ENCODE assay signal across 14 cellular contexts in the genomic region with DNA sequence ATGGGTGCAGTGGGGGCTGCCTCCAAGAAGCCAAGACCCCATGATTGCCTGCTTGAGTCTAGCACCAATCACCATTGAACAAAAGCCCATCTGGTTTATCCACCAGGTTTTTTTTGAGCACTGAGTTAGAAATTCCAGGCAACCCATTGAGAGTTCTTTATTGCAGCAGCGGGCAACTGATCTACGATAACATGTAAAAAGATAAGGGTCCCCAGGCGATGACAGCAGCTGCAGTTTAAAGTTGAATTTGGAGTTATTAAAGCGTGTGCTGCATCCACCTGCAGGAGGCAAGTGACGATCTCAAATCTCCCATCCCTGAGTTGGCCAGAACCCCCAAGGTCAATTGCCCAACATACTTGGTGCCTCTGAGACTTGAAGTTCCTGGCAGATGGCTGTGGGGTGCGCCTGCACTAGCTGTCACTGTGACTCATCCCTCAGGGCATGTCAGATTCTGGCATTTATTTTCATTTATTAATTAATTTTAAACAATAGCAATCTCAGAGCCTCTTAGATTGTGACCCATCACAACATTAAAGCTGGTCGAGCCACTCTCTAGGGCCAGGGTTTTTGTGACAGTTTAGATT.
"Had no signal": no experiment of that assay in that cellular context is flagged by ENCODE, and none has a peak within 500 bp of the region (broad histone marks: within the 10 kb centered on the region; RNA-seq: fewer than 3 reads in every experiment).

No MANE protein-coding gene starts in this region.

- H3K9me3 ChIP-seq: gastroesophageal sphincter, heart right ventricle, transverse colon had no signal

- H3K27ac Mint-ChIP-seq: activated naive CD4-positive, alpha-beta T cell treated with anti-CD3 and anti-CD28 coated beads, Interleukin-2, amount 10 ng/mL, durations not matched to agents 7 days and 5 days; activated T-helper 1 cell treated with anti-CD3 and anti-CD28 coated beads, Interleukin-12 subunit alpha, Interleukin-12 subunit beta, Interleukin-2, Interleukin-4 antibody, amounts not matched to agents 30 ng/mL and 10 ng/mL and 1 ng/mL, durations not matched to agents 14 hours and 24 hours and 36 hours; nephron progenitor cell had no signal

- H3K4me3 Mint-ChIP-seq: activated naive CD4-positive, alpha-beta T cell treated with anti-CD3 and anti-CD28 coated beads, Interleukin-2, amount 10 ng/mL, durations not matched to agents 7 days and 5 days; activated T-helper 1 cell treated with anti-CD3 and anti-CD28 coated beads, Interleukin-12 subunit alpha, Interleukin-12 subunit beta, Interleukin-2, Interleukin-4 antibody, amounts not matched to agents 30 ng/mL and 10 ng/mL and 1 ng/mL, durations not matched to agents 14 hours and 24 hours and 36 hours; nephron progenitor cell had no signal

- H3K9me3 Mint-ChIP-seq: activated naive CD4-positive, alpha-beta T cell treated with anti-CD3 and anti-CD28 coated beads, Interleukin-2, amount 10 ng/mL, durations not matched to agents 7 days and 5 days; activated T-helper 1 cell treated with anti-CD3 and anti-CD28 coated beads, Interleukin-12 subunit alpha, Interleukin-12 subunit beta, Interleukin-2, Interleukin-4 antibody, amounts not matched to agents 30 ng/mL and 10 ng/mL and 1 ng/mL, durations not matched to agents 14 hours and 24 hours and 36 hours; nephron progenitor cell had no signal

- H3K27ac ChIP-seq: gastroesophageal sphincter, heart right ventricle, skin epidermis, transverse colon had no signal

- H3K27me3 ChIP-seq: gastroesophageal sphincter had no signal

- H3K36me3 Mint-ChIP-seq: activated naive CD4-positive, alpha-beta T cell treated with anti-CD3 and anti-CD28 coated beads, Interleukin-2, amount 10 ng/mL, durations not matched to agents 7 days and 5 days had no signal

- ATAC-seq: activated CD4-positive, CD25-positive, alpha-beta regulatory T cell treated with anti-CD3 and anti-CD28 coated beads, Interleukin-2, amount 50 U/mL, for 24 hours; gastroesophageal sphincter; heart right ventricle had no signal

- H3K4me3 ChIP-seq: gastroesophageal sphincter, heart right ventricle, skin epidermis, transverse colon had no signal

- H3K4me1 Mint-ChIP-seq: activated naive CD4-positive, alpha-beta T cell treated with anti-CD3 and anti-CD28 coated beads, Interleukin-2, amount 10 ng/mL, durations not matched to agents 7 days and 5 days had no signal

- H3K36me3 ChIP-seq: gastroesophageal sphincter, heart right ventricle, transverse colon had no signal

- H3K4me1 ChIP-seq: gastroesophageal sphincter, heart right ventricle, transverse colon had no signal

- DNase-seq: activated CD4-positive, alpha-beta T cell treated with anti-CD3 and anti-CD28 coated beads, Interleukin-2, amount 50 U/mL, for 1 hour; activated naive CD4-positive, alpha-beta T cell treated with anti-CD3 and anti-CD28 coated beads, Interleukin-2, amount 10 ng/mL, durations not matched to agents 7 days and 5 days; dermis blood vessel endothelial cell; heart right ventricle; nephron progenitor cell; occipital lobe; stimulated activated CD4-positive, alpha-beta T cell treated with anti-CD3 and anti-CD28 coated beads, Interleukin-4, amount 100 ng/mL, for 24 hours; stimulated activated naive CD4-positive, alpha-beta T cell treated with Interleukin-2 at 50 U/mL for 16 hours; substantia nigra; transverse colon had no signal
